ENCODE assay signal across 11 cellular contexts in the genomic region with DNA sequence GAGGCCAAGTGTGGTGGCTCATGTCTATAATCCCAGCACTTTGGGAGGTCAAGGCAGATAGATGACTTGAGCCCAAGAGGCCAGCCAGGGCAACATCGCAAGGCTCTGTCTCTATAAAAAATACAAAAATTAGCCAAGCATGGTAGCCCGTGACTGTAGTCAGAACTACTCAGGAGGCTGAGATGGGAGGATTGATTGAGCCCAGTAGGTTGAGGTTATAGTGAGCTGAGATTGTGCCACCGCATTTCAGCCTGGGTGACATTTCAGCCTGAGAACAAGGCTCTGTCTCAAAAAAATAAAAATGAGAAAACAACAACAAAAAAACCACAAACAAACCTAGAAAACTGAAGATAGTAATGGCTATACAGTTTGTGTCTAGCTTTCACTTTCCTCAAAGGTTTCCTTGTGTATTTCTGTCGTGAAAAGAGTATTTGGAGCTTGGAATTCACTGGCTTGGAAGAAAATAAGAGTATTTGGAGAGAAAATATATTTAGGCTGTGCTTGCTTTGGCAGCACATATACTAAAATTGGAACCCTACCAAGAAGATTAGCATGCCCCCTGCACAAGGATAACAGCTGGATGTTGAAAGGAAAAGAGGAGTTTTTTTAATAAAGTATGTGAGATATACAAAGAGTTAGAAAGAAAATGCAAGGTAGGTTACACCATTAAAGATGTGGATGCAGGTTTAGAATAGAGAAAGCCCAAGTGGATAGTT. TPM values are rescaled to one million over a fixed set of nuclear protein-coding genes. Genes with fewer than 3 reads are reported as not detected.
DNase-seq lines count a peak whose midpoint lies in the region; TF ChIP-seq lines count a peak whose summit lies in the region.
"Had no signal": no experiment of that assay in that cellular context is flagged by ENCODE, and none has a peak within 500 bp of the region (broad histone marks: within the 10 kb centered on the region; RNA-seq: fewer than 3 reads in every experiment).

No MANE protein-coding gene starts in this region.

- no peak overlapping the region for H3K27ac Mint-ChIP-seq in type B pancreatic cell

- no peaks in the 10 kb centered on the region for H3K36me3 Mint-ChIP-seq in type B pancreatic cell

- H3K36me3 ChIP-seq in DOHH2 (ENCODE audit: control insufficient read depth, low read length) (no peaks in the 10 kb centered on the region), rectal smooth muscle tissue (ENCODE audit: control insufficient read depth, insufficient read depth, low read length) (no peaks in the 10 kb centered on the region)
- no peaks in the 10 kb centered on the region for H3K36me3 ChIP-seq in effector memory CD4-positive, alpha-beta T cell (ENCODE audit: control insufficient read depth, insufficient read depth, low read length)

- H3K4me1 Mint-ChIP-seq in type B pancreatic cell (ENCODE audit: unreplicated experiment): peaks cover 17% of the 10 kb centered on the region

- H3K79me2 ChIP-seq in DOHH2 (ENCODE audit: control insufficient read depth, low read length): peaks cover 4% of the 10 kb centered on the region

- H3K9me3 ChIP-seq in DOHH2 (ENCODE audit: control insufficient read depth, insufficient read depth, low read length): no peaks in the 10 kb centered on the region
- no peaks in the 10 kb centered on the region for H3K9me3 ChIP-seq in effector memory CD4-positive, alpha-beta T cell (ENCODE audit: control insufficient read depth, low read length)

- peak overlapping the region; percentile 27 for H3K4me2 ChIP-seq in DOHH2 (ENCODE audit: low read length)

- DNase-seq in RPMI7951 (ENCODE audit: low read depth): peak; percentile 31
- DNase-seq in effector memory CD4-positive, alpha-beta T cell: no peak
- DNase-seq in hypothalamus (lab: John Stamatoyannopoulos, UW): no peak
- DNase-seq in SW480 (ENCODE audit: low spot score): no peak
- no peak for DNase-seq in NK-92 (lab: John Stamatoyannopoulos, UW; ENCODE audit: unreplicated experiment)
- no peak for DNase-seq in type B pancreatic cell (ENCODE audit: extremely low spot score, unreplicated experiment)
- DNase-seq: cerebellar nuclear complex, nucleus accumbens, SHP77 had no signal

- no peaks in the 10 kb centered on the region for H4K20me1 ChIP-seq in DOHH2 (ENCODE audit: control insufficient read depth, insufficient read depth, low read depth, low read length)

- H3K4me1 ChIP-seq in DOHH2 (ENCODE audit: control insufficient read depth, low read length): peaks cover 56% of the 10 kb centered on the region
- peaks cover 22% of the 10 kb centered on the region for H3K4me1 ChIP-seq in effector memory CD4-positive, alpha-beta T cell (ENCODE audit: control insufficient read depth, insufficient read depth, low read length, poor library complexity, severe bottlenecking)
- H3K4me1 ChIP-seq in rectal smooth muscle tissue (ENCODE audit: control insufficient read depth, insufficient read depth, low read length): peaks cover 5% of the 10 kb centered on the region

- peaks cover 14% of the 10 kb centered on the region for H3F3A ChIP-seq in DOHH2 (ENCODE audit: control insufficient read depth, insufficient read depth)

- H3K27ac ChIP-seq in DOHH2 (ENCODE audit: low read depth, low read length) (no peak overlapping the region), rectal smooth muscle tissue (ENCODE audit: low read depth, low read length) (peak overlapping the region; percentile 54)
- H3K27ac ChIP-seq in effector memory CD4-positive, alpha-beta T cell (ENCODE audit: insufficient read depth, low read length, poor library complexity, severe bottlenecking): peak overlapping the region; percentile 96

- H3K4me3 Mint-ChIP-seq in type B pancreatic cell: no peak overlapping the region

- H3K9me2 ChIP-seq in DOHH2 (replicated peaks; ENCODE audit: control insufficient read depth, low read length): no peaks in the 10 kb centered on the region

- peak overlapping the region; percentile 16 for H3K9ac ChIP-seq in rectal smooth muscle tissue (ENCODE audit: low read length)

- no peaks in the 10 kb centered on the region for H3K9me3 Mint-ChIP-seq in type B pancreatic cell

- H3K27me3 Mint-ChIP-seq in type B pancreatic cell: peaks cover 8% of the 10 kb centered on the region

- no peaks in the 10 kb centered on the region for H3K27me3 ChIP-seq in DOHH2 (ENCODE audit: control insufficient read depth, low read length)
- no peaks in the 10 kb centered on the region for H3K27me3 ChIP-seq in effector memory CD4-positive, alpha-beta T cell (replicated peaks; ENCODE audit: control insufficient read depth, insufficient read depth, low read length, poor library complexity, severe bottlenecking)
- H3K27me3 ChIP-seq in rectal smooth muscle tissue (ENCODE audit: control insufficient read depth, insufficient read depth, low read length): no peaks in the 10 kb centered on the region

- H3K4me3 ChIP-seq in DOHH2 (ENCODE audit: low read length) (peak overlapping the region; percentile 5; the same call in 1 of the 2 replicates), rectal smooth muscle tissue (ENCODE audit: low read length) (peak overlapping the region; percentile 24)
- peak overlapping the region; percentile 11 for H3K4me3 ChIP-seq in effector memory CD4-positive, alpha-beta T cell (ENCODE audit: insufficient read depth, low read depth, low read length, poor library complexity, severe bottlenecking)

- TF ChIP-seq CTCF in DOHH2 (IDR thresholded peaks at IDR 0.05; ENCODE audit: low read depth, low read length, poor library complexity, severe bottlenecking): no peak
- no peak for TF ChIP-seq CTCF in type B pancreatic cell (conservative IDR thresholded peaks at IDR 0.05)

RNA-seq across cellular contexts. Expression of gene BIRC3, which starts 3.9 kb away (rescaled TPM):
- total RNA-seq in RPMI7951 (2014; rRNA removed; shearing (Covaris generic)): 4.8 and 9.3 TPM in 2 replicates
- 2.3 and 2.8 TPM in 2 replicates for total RNA-seq in type B pancreatic cell (ENCODE audit: low replicate concordance)

RNA-seq across cellular contexts. Expression of gene BIRC2, which starts 33.6 kb away (rescaled TPM):
- 79.0 and 98.2 TPM in 2 replicates for total RNA-seq in RPMI7951 (2014; rRNA removed; shearing (Covaris generic))
- total RNA-seq in type B pancreatic cell (ENCODE audit: low replicate concordance): 43.4 and 46.9 TPM in 2 replicates
